25 cellular contexts compared by ENCODE assay signal in the genomic region with DNA sequence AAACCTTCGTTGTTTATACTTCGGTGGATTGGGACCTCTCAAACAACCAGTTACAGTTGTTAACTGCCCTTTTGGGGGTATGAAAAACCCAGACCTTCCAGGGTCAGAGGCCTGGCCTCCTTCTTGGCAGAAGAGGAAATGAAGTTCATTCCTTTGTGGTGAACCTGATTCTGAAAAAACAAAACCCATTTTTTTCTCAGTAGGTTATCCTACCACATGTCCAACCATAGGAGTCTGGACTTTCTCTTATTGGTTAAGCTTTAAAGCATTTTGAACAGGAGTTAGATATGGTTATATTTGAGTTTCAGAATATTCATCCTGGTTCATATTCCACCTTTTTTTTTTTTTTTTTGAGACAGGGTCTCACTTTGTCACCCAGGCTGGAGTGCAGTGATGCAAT.
"Had no signal": no experiment of that assay in that cellular context is flagged by ENCODE, and none has a peak within 500 bp of the region (broad histone marks: within the 10 kb centered on the region; RNA-seq: fewer than 3 reads in every experiment).

No MANE protein-coding gene starts in this region.

- H3K4me3 ChIP-seq: lung, sigmoid colon, smooth muscle cell, stomach, suprapubic skin, tibial nerve had no signal

- H3K9me3 ChIP-seq: suprapubic skin had no signal

- H3K4me3 Mint-ChIP-seq: activated CD4-positive, alpha-beta memory T cell treated with anti-CD3 and anti-CD28 coated beads for 36 hours; mesothelial cell of epicardium; naive thymus-derived CD8-positive, alpha-beta T cell; stimulated activated memory B cell treated with anti-CD40 and anti-IgM and Interleukin-4, amounts not matched to agents 10 μg/mL and 1 μg/mL and 100 μg/mL, for 72 hours had no signal

- H3K27ac Mint-ChIP-seq: activated CD4-positive, alpha-beta memory T cell treated with anti-CD3 and anti-CD28 coated beads for 36 hours; mesothelial cell of epicardium; naive thymus-derived CD8-positive, alpha-beta T cell; progenitor cell of endocrine pancreas; stimulated activated memory B cell treated with anti-CD40 and anti-IgM and Interleukin-4, amounts not matched to agents 10 μg/mL and 1 μg/mL and 100 μg/mL, for 72 hours had no signal

- H3K36me3 ChIP-seq: sigmoid colon, stomach, suprapubic skin, tibial nerve had no signal

- FAIRE-seq: endometrium, kidney had no signal

- H3K4me1 ChIP-seq: sigmoid colon, stomach, suprapubic skin had no signal

- H3K4me2 ChIP-seq: smooth muscle cell had no signal

- H3K4me1 Mint-ChIP-seq: mesothelial cell of epicardium; naive thymus-derived CD8-positive, alpha-beta T cell; stimulated activated memory B cell treated with anti-CD40 and anti-IgM and Interleukin-4, amounts not matched to agents 10 μg/mL and 1 μg/mL and 100 μg/mL, for 72 hours had no signal

- H3K27ac ChIP-seq: sigmoid colon, stomach, suprapubic skin, tibial nerve had no signal

- H3K36me3 Mint-ChIP-seq: activated CD4-positive, alpha-beta memory T cell treated with anti-CD3 and anti-CD28 coated beads for 36 hours; stimulated activated memory B cell treated with anti-CD40 and anti-IgM and Interleukin-4, amounts not matched to agents 10 μg/mL and 1 μg/mL and 100 μg/mL, for 72 hours had no signal

- H3K27me3 ChIP-seq: sigmoid colon, stomach, suprapubic skin, tibial nerve had no signal

- ATAC-seq: naive thymus-derived CD8-positive, alpha-beta T cell; stimulated activated memory B cell treated with anti-CD40 and anti-IgM and Interleukin-4, amounts not matched to agents 10 μg/mL and 1 μg/mL and 100 μg/mL, for 72 hours had no signal

- H3K27me3 Mint-ChIP-seq: activated CD4-positive, alpha-beta memory T cell treated with anti-CD3 and anti-CD28 coated beads for 36 hours; naive thymus-derived CD8-positive, alpha-beta T cell; stimulated activated memory B cell treated with anti-CD40 and anti-IgM and Interleukin-4, amounts not matched to agents 10 μg/mL and 1 μg/mL and 100 μg/mL, for 72 hours had no signal

- DNase-seq: activated CD4-positive, alpha-beta memory T cell treated with anti-CD3 and anti-CD28 coated beads for 36 hours; activated CD4-positive, alpha-beta T cell treated with anti-CD3 and anti-CD28 coated beads for 48 hours; activated CD4-positive, CD25-positive, alpha-beta regulatory T cell; activated naive CD4-positive, alpha-beta T cell treated with Interleukin-2 at 50 U/mL for 16 hours; activated T-cell treated with anti-CD3 and anti-CD28 coated beads, Interleukin-2, amount 50 U/mL, for 48 hours; amygdala; cerebellar nuclear complex; cortex of kidney; effector CD4-positive, alpha-beta T cell; erythroblast; foreskin melanocyte; kidney; naive thymus-derived CD8-positive, alpha-beta T cell; retina; sigmoid colon; stimulated activated CD4-positive, alpha-beta T cell treated with anti-CD3 and anti-CD28 coated beads, Interleukin-15, amount 100 ng/mL, for 24 hours; stomach had no signal
